2 cellular contexts compared by ENCODE assay signal in genomic region chr5:143315929-143316328, GRCh38.
TF ChIP-seq lines count a peak whose summit lies in the region.

No MANE protein-coding gene starts in this region.

TF ChIP-seq in liver, 16 proteins besides CTCF, POLR2A, EP300 and RAD21:
- no peak for TF ChIP-seq FOXA1 (IDR thresholded peaks at IDR 0.05)
- no peak for TF ChIP-seq SP1 (IDR thresholded peaks at IDR 0.05)
- no peak for TF ChIP-seq YY1 (IDR thresholded peaks at IDR 0.05)
- TF ChIP-seq, protein P1, sequence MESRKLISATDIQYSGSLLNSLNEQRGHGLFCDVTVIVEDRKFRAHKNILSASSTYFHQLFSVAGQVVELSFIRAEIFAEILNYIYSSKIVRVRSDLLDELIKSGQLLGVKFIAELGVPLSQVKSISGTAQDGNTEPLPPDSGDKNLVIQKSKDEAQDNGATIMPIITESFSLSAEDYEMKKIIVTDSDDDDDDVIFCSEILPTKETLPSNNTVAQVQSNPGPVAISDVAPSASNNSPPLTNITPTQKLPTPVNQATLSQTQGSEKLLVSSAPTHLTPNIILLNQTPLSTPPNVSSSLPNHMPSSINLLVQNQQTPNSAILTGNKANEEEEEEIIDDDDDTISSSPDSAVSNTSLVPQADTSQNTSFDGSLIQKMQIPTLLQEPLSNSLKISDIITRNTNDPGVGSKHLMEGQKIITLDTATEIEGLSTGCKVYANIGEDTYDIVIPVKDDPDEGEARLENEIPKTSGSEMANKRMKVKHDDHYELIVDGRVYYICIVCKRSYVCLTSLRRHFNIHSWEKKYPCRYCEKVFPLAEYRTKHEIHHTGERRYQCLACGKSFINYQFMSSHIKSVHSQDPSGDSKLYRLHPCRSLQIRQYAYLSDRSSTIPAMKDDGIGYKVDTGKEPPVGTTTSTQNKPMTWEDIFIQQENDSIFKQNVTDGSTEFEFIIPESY (IDR thresholded peaks at IDR 0.05): no peak
- no peak for TF ChIP-seq RXRA (IDR thresholded peaks at IDR 0.05)
- TF ChIP-seq FOXA2 (IDR thresholded peaks at IDR 0.05): no peak
- TF ChIP-seq, protein P2, sequence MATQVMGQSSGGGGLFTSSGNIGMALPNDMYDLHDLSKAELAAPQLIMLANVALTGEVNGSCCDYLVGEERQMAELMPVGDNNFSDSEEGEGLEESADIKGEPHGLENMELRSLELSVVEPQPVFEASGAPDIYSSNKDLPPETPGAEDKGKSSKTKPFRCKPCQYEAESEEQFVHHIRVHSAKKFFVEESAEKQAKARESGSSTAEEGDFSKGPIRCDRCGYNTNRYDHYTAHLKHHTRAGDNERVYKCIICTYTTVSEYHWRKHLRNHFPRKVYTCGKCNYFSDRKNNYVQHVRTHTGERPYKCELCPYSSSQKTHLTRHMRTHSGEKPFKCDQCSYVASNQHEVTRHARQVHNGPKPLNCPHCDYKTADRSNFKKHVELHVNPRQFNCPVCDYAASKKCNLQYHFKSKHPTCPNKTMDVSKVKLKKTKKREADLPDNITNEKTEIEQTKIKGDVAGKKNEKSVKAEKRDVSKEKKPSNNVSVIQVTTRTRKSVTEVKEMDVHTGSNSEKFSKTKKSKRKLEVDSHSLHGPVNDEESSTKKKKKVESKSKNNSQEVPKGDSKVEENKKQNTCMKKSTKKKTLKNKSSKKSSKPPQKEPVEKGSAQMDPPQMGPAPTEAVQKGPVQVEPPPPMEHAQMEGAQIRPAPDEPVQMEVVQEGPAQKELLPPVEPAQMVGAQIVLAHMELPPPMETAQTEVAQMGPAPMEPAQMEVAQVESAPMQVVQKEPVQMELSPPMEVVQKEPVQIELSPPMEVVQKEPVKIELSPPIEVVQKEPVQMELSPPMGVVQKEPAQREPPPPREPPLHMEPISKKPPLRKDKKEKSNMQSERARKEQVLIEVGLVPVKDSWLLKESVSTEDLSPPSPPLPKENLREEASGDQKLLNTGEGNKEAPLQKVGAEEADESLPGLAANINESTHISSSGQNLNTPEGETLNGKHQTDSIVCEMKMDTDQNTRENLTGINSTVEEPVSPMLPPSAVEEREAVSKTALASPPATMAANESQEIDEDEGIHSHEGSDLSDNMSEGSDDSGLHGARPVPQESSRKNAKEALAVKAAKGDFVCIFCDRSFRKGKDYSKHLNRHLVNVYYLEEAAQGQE (IDR thresholded peaks at IDR 0.05): no peak
- no peak for TF ChIP-seq HNF4G (IDR thresholded peaks at IDR 0.05)

TF ChIP-seq in HepG2, 621 proteins besides CTCF, POLR2A, EP300 and RAD21:
- no peak for TF ChIP-seq BRCA1 (CRISPR knock-in tag; IDR thresholded peaks at IDR 0.05)
- no peak for TF ChIP-seq ARID3A (IDR thresholded peaks at IDR 0.05; ENCODE audit: low read depth, low read length)
- TF ChIP-seq POLR2AphosphoS5 (IDR thresholded peaks at IDR 0.05; ENCODE audit: low read depth, low read length): no peak
- no peak for TF ChIP-seq ZNF891 (CRISPR knock-in tag; IDR thresholded peaks at IDR 0.05)
- no peak for TF ChIP-seq YEATS4 (CRISPR knock-in tag; IDR thresholded peaks at IDR 0.05; ENCODE audit: borderline replicate concordance)
- no peak for TF ChIP-seq NKX3-1 (CRISPR knock-in tag; IDR thresholded peaks at IDR 0.05)
- no peak for TF ChIP-seq ZNF282 (IDR thresholded peaks at IDR 0.05; ENCODE audit: partially characterized antibody)
- no peak for TF ChIP-seq XBP1 (CRISPR knock-in tag; IDR thresholded peaks at IDR 0.05)
- TF ChIP-seq NFE2 (CRISPR knock-in tag; IDR thresholded peaks at IDR 0.05): no peak
- TF ChIP-seq RCOR2 (CRISPR knock-in tag; IDR thresholded peaks at IDR 0.05): no peak
- TF ChIP-seq IKZF5 (CRISPR knock-in tag; IDR thresholded peaks at IDR 0.05): no peak
- TF ChIP-seq PRDM10 (CRISPR knock-in tag; IDR thresholded peaks at IDR 0.05; ENCODE audit: low read depth): no peak
- TF ChIP-seq ZNF484 (CRISPR knock-in tag; IDR thresholded peaks at IDR 0.05; ENCODE audit: borderline replicate concordance, low read depth): no peak
- TF ChIP-seq ZNF687 (CRISPR knock-in tag; IDR thresholded peaks at IDR 0.05): no peak
- no peak for TF ChIP-seq MZF1 (CRISPR knock-in tag; IDR thresholded peaks at IDR 0.05; ENCODE audit: borderline replicate concordance)
- no peak for TF ChIP-seq ARID4A (CRISPR knock-in tag; IDR thresholded peaks at IDR 0.05; ENCODE audit: borderline replicate concordance)
- no peak for TF ChIP-seq SATB2 (CRISPR knock-in tag; IDR thresholded peaks at IDR 0.05)
- TF ChIP-seq SMAD9 (CRISPR knock-in tag; IDR thresholded peaks at IDR 0.05): no peak
- no peak for TF ChIP-seq KAT8 (CRISPR knock-in tag; IDR thresholded peaks at IDR 0.05)
- TF ChIP-seq ZNF224 (CRISPR knock-in tag; IDR thresholded peaks at IDR 0.05): no peak
